Comparison of ENCODE assay signal across 9 cellular contexts in the genomic region with DNA sequence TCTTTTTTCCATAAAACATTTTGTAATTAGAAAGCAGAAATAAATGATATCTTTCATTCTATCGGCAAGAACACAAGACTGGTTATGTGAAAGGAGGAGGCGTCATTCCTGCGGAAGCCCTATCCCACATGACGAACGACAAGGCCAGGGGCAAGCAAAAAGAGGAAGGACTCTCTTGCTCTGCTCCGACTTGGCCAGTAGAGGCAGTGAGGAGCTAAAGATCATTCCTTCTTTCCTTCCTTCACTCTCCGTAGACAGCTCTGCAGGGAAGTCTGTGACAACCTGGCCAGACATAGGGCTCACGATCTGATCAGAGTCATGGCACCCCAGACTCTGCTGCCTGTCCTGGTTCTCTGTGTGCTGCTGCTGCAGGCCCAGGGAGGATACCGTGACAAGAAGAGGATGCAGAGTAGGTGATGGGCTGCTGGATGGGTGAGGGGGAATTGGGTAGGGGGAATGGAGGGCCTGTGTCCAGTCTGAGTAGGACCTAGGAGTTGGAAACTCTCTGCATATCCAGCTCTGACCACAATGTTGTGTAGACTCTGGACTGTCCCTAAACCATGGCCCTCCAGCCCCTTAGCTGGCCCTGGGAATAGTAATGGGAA. TPM values are rescaled to one million over a fixed set of nuclear protein-coding genes. Genes with fewer than 3 reads are reported as not detected.
DNase-seq lines count a peak whose midpoint lies in the region; TF ChIP-seq lines count a peak whose summit lies in the region.
"Had no signal": no experiment of that assay in that cellular context is flagged by ENCODE, and none has a peak within 500 bp of the region (broad histone marks: within the 10 kb centered on the region; RNA-seq: fewer than 3 reads in every experiment).

TSS of gene WFDC10A (plus strand) at position 244 of the 605 bp plus-strand sequence. CDS start at position 319, 75 bp downstream.

- CTCF ChIA-PET in AG04450 (lab: Charles Lee), result interaction anchor here (1.0 to 2.8 kb wide), 9 partner anchors 8 to 336 kb away, joined by 3 to 16 read pairs (median 5); no protein-coding TSS in a partner anchor

- H3K27me3 ChIP-seq in AG04450 (ENCODE audit: control insufficient read depth, insufficient read depth, low read length) (no peaks in the 10 kb centered on the region), parathyroid adenoma (ENCODE audit: control insufficient read depth, insufficient read depth, low read length) (no peaks in the 10 kb centered on the region)

- no peaks in the 10 kb centered on the region for H3K79me2 ChIP-seq in parathyroid adenoma

- no peak for DNase-seq in AG04450 (ENCODE audit: low read depth, low spot score)
- no peak for DNase-seq in GM12864 (ENCODE audit: low read depth)
- DNase-seq in NAMALWA (ENCODE audit: low spot score), result peak; percentile 35
- DNase-seq in activated CD4-positive, alpha-beta T cell treated with anti-CD3 and anti-CD28 coated beads, Interleukin-2, amount 10 ng/mL, durations not matched to agents 24 days and 14 days, result peak; percentile 69
- peak; percentile 58 for DNase-seq in fibroblast of villous mesenchyme (ENCODE audit: low read depth)
- no peak for DNase-seq in activated CD4-positive, CD25-positive, alpha-beta regulatory T cell (lab: John Stamatoyannopoulos, UW)
- DNase-seq in NCI-H2107 (lab: John Stamatoyannopoulos, UW), result no peak

- H3K4me1 Mint-ChIP-seq in activated CD4-positive, alpha-beta T cell treated with anti-CD3 and anti-CD28 coated beads, Interleukin-2, amount 10 ng/mL, durations not matched to agents 24 days and 14 days, result peaks cover 4% of the 10 kb centered on the region

- H2AFZ ChIP-seq in parathyroid adenoma, result peak within 1 kb of the TSS; percentile 8

- intact Hi-C loops in activated CD4-positive, alpha-beta T cell treated with anti-CD3 and anti-CD28 coated beads, Interleukin-2, amount 10 ng/mL, durations not matched to agents 24 days and 14 days (cut with micrococcal nuclease), result no loop called here

- H3K27me3 Mint-ChIP-seq in activated CD4-positive, alpha-beta T cell treated with anti-CD3 and anti-CD28 coated beads, Interleukin-2, amount 10 ng/mL, durations not matched to agents 24 days and 14 days, result peaks cover 17% of the 10 kb centered on the region

- no peak within 1 kb of the TSS for H3K27ac ChIP-seq in AG04450 (ENCODE audit: low read depth, low read length)
- no peak within 1 kb of the TSS for H3K27ac ChIP-seq in parathyroid adenoma

- no peak within 1 kb of the TSS for H3K4me3 Mint-ChIP-seq in activated CD4-positive, alpha-beta T cell treated with anti-CD3 and anti-CD28 coated beads, Interleukin-2, amount 10 ng/mL, durations not matched to agents 24 days and 14 days

- H3K27ac Mint-ChIP-seq in activated CD4-positive, alpha-beta T cell treated with anti-CD3 and anti-CD28 coated beads, Interleukin-2, amount 10 ng/mL, durations not matched to agents 24 days and 14 days, result no peak within 1 kb of the TSS

- H3K9me3 ChIP-seq in AG04450 (ENCODE audit: control insufficient read depth, insufficient read depth, low read length), result no peaks in the 10 kb centered on the region
- no peaks in the 10 kb centered on the region for H3K9me3 ChIP-seq in parathyroid adenoma (ENCODE audit: control insufficient read depth, low read length)

- no peaks in the 10 kb centered on the region for H3K36me3 ChIP-seq in parathyroid adenoma (ENCODE audit: control insufficient read depth, insufficient read depth, low read length)

- POLR2A ChIA-PET in AG04450 (lab: Yijun Ruan, JAX), result no interaction called here

- no peak within 1 kb of the TSS for H3K4me3 ChIP-seq in AG04450 (ENCODE audit: low read depth, low read length)
- no peak within 1 kb of the TSS for H3K4me3 ChIP-seq in GM12864 (ENCODE audit: low read depth, low read length)
- H3K4me3 ChIP-seq in fibroblast of villous mesenchyme (ENCODE audit: low read depth, low read length), result no peak within 1 kb of the TSS
- H3K4me3 ChIP-seq in parathyroid adenoma (ENCODE audit: low read depth, low read length), result no peak within 1 kb of the TSS

- H3K9me3 Mint-ChIP-seq in activated CD4-positive, alpha-beta T cell treated with anti-CD3 and anti-CD28 coated beads, Interleukin-2, amount 10 ng/mL, durations not matched to agents 24 days and 14 days, result no peaks in the 10 kb centered on the region

- H3K36me3 Mint-ChIP-seq in activated CD4-positive, alpha-beta T cell treated with anti-CD3 and anti-CD28 coated beads, Interleukin-2, amount 10 ng/mL, durations not matched to agents 24 days and 14 days (ENCODE audit: low read depth), result no peaks in the 10 kb centered on the region

- no peak within 1 kb of the TSS for H3K9ac ChIP-seq in parathyroid adenoma

- TF ChIP-seq CTCF in AG04450 (IDR thresholded peaks at IDR 0.05; ENCODE audit: low read depth, low read length) (peak; percentile 75), GM12864 (IDR thresholded peaks at IDR 0.05; ENCODE audit: low read depth, low read length, missing control alignments) (peak; percentile 95), fibroblast of villous mesenchyme (IDR thresholded peaks at IDR 0.05; ENCODE audit: insufficient read depth, low read depth, low read length) (peak; percentile 88), parathyroid adenoma (IDR thresholded peaks at IDR 0.05) (peak; percentile 42)

- H3K4me1 ChIP-seq in parathyroid adenoma, result no peaks in the 10 kb centered on the region

- no peak within 1 kb of the TSS for H3K4me2 ChIP-seq in parathyroid adenoma (ENCODE audit: low read length)

RNA-seq across cellular contexts. Expression of gene WFDC10A, which starts in this region (rescaled TPM):
- polyA plus RNA-seq in AG04450 (2011; rRNA removed), result not detected in 2 replicates
- not detected in 2 replicates for polyA minus RNA-seq in AG04450 (2011; rRNA and poly(A)+ RNA removed)
- total RNA-seq in activated CD4-positive, alpha-beta T cell treated with anti-CD3 and anti-CD28 coated beads, Interleukin-2, amount 10 ng/mL, durations not matched to agents 24 days and 14 days, result not detected in 2 replicates
- not detected in 2 replicates for total RNA-seq in fibroblast of villous mesenchyme
- total RNA-seq: lower leg skin had no signal

Comparison
In these comparisons a context has a peak if more than half of its experiments do, and no peak if none do; other contexts are left out.
1. Peak in DNase-seq in activated CD4-positive, alpha-beta T cell treated with anti-CD3 and anti-CD28 coated beads, Interleukin-2, amount 10 ng/mL, durations not matched to agents 24 days and 14 days; RNA of the gene not detected or under 1 TPM.
2. Peak in DNase-seq in fibroblast of villous mesenchyme; RNA of the gene not detected or under 1 TPM.
3. CTCF ChIP-seq: peak in every context shown above with its lines; median percentile 95 in GM12864; 88 in fibroblast of villous mesenchyme; 75 in AG04450; 42 in parathyroid adenoma.